ENCODE assay signal across 9 cellular contexts in genomic region chr17:77332981-77333685, GRCh38.
DNase-seq lines count a peak whose midpoint lies in the region; ATAC-seq, FAIRE-seq and TF ChIP-seq lines count a peak whose summit lies in the region.
"Had no signal": no experiment of that assay in that cellular context is flagged by ENCODE, and none has a peak within 500 bp of the region (broad histone marks: within the 10 kb centered on the region; RNA-seq: fewer than 3 reads in every experiment).

No MANE protein-coding gene starts in this region.

- H3K9me3 ChIP-seq in fibroblast of lung (ENCODE audit: control insufficient read depth, insufficient read depth, low read depth, low read length) (no peaks in the 10 kb centered on the region), stomach (peaks cover 0 to 8% (median 4%) of the 10 kb centered on the region in 4 donors)

- ATAC-seq in activated CD4-positive, CD25-positive, alpha-beta regulatory T cell treated with anti-CD3 and anti-CD28 coated beads, Interleukin-2, amount 50 U/mL, for 24 hours, result peak; percentile 72 to 73

- H2AFZ ChIP-seq in fibroblast of lung (ENCODE audit: low read length), result no peak overlapping the region

- FAIRE-seq in D721Med (lab: Jason Lieb, UNC), result no peak
- FAIRE-seq: G401.6 had no signal

- no peaks in the 10 kb centered on the region for H4K20me1 ChIP-seq in fibroblast of lung (ENCODE audit: control insufficient read depth, extremely low read depth, insufficient read depth, low read length)

- DNase-seq in activated CD4-positive, CD25-positive, alpha-beta regulatory T cell treated with anti-CD3 and anti-CD28 coated beads, Interleukin-2, amount 50 U/mL, for 72 hours, result no peak
- peak; percentile 60 for DNase-seq in activated CD4-positive, alpha-beta T cell treated with anti-CD3 and anti-CD28 coated beads for 48 hours
- DNase-seq in fibroblast of lung (ENCODE audit: low read depth in 2 of 2) (peak; percentile 86 to 95), stomach (peak; percentile 20), D721Med (ENCODE audit: insufficient read length, low spot score) (no peak), NCI-H2081 treated with DMSO at 0.1 percent for 48 hours (lab: John Stamatoyannopoulos, UW) (no peak), COR-L47 (lab: John Stamatoyannopoulos, UW) (no peak)

- peaks cover 86% of the 10 kb centered on the region for H3K79me2 ChIP-seq in fibroblast of lung (ENCODE audit: control insufficient read depth, insufficient read depth, low read length)

- H3K27me3 ChIP-seq in fibroblast of lung (ENCODE audit: control insufficient read depth, insufficient read depth, low read length) (no peaks in the 10 kb centered on the region), stomach (no peaks in the 10 kb centered on the region)

- peaks cover 7% of the 10 kb centered on the region for H3K4me1 ChIP-seq in fibroblast of lung (ENCODE audit: control insufficient read depth, extremely low read depth, insufficient read depth, low read length)
- H3K4me1 ChIP-seq in stomach, result peaks cover 18 to 57% (median 26%) of the 10 kb centered on the region in 4 donors

- TF ChIP-seq EP300 in stomach (IDR thresholded peaks at IDR 0.05), result no peak

- TF ChIP-seq CTCF in fibroblast of lung (conservative IDR thresholded peaks at IDR 0.05 in 1 of 2, IDR thresholded peaks at IDR 0.05 in 1 of 2; ENCODE audit: low read depth in 1 of 2, low read length in 2 of 2), result no peak
- no peak for TF ChIP-seq CTCF in stomach (IDR thresholded peaks at IDR 0.05)
- no peak for TF ChIP-seq CTCF in D721Med (IDR thresholded peaks at IDR 0.05; ENCODE audit: insufficient read depth, missing control alignments)

- H3K9ac ChIP-seq in fibroblast of lung (ENCODE audit: insufficient read depth, low read length), result no peak overlapping the region

- H3K36me3 ChIP-seq in fibroblast of lung (ENCODE audit: control insufficient read depth, insufficient read depth, low read length) (no peaks in the 10 kb centered on the region), stomach (no peaks in the 10 kb centered on the region)

- intact Hi-C loops in stomach (cut with DNase I; ENCODE audit: low total_unique reads), result loop anchor here (5.0 kb wide), 2 partner anchors 94 to 159 kb away; no protein-coding TSS in a partner anchor

- 74 to 83% (median 77%) methylated on average over 7 of the region's 7 CpGs for WGBS in stomach, 5 donors

- H3K27ac ChIP-seq in fibroblast of lung (ENCODE audit: insufficient read depth, low read length) (peak overlapping the region; percentile 46), stomach (peak overlapping the region in 4 of 5 donors; percentile 50 to 82 (median 74))

- peak overlapping the region; percentile 41 for H3K4me2 ChIP-seq in fibroblast of lung (ENCODE audit: extremely low read depth, insufficient read depth, low read length)

- no peak overlapping the region for H3K4me3 ChIP-seq in fibroblast of lung (replicated peaks in 1 of 4; ENCODE audit: control extremely low read depth in 1 of 4, insufficient read depth in 1 of 4, low read depth in 3 of 4, low read length in 4 of 4)
- H3K4me3 ChIP-seq in stomach, result no peak overlapping the region

- TF ChIP-seq POLR2A in stomach (IDR thresholded peaks at IDR 0.05), result no peak

Comparison
In these comparisons a context has a peak if more than half of its experiments do, and no peak if none do; other contexts are left out.
1. DNase-seq: peak in activated CD4-positive, alpha-beta T cell treated with anti-CD3 and anti-CD28 coated beads for 48 hours (single experiment), fibroblast of lung (2 of 2) and stomach (single experiment); none in activated CD4-positive, CD25-positive, alpha-beta regulatory T cell treated with anti-CD3 and anti-CD28 coated beads, Interleukin-2, amount 50 U/mL, for 72 hours (single experiment), D721Med (single experiment), NCI-H2081 treated with DMSO at 0.1 percent for 48 hours (single experiment) and COR-L47 (single experiment).